8 cellular contexts compared by ENCODE assay signal in the genomic region with DNA sequence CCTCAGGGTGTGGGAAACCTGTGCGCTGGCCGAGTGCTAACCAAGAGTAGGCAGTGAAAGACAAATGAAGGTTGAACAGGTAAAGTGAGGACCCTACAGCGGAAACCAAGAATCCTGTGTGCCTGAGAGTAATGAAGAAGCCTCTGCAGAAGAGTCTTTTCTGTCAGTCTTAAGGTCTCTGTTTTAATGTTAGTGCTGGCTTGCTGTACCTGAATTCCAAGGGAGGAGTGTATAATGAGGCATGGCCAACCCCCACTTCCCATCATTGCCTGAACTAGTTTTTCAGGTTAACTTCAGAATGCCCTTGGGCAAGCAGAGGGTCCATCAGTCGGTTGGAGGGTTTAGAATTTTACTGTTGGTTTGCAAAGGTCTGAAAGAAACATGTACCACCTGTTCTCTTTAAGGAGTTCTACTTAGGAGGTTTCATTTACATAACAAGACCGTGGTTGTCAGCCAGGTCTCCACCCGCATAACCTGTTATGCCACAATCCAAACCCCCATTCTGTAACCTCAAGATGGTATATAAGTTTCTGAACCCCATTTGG. TPM values are rescaled to one million over a fixed set of nuclear protein-coding genes. Genes with fewer than 3 reads are reported as not detected.
DNase-seq lines count a peak whose midpoint lies in the region; ATAC-seq and TF ChIP-seq lines count a peak whose summit lies in the region.

No MANE protein-coding gene starts in this region.

- no peaks in the 10 kb centered on the region for H3K27me3 ChIP-seq in gastrocnemius medialis

- peaks cover 15 to 16% of the 10 kb centered on the region in 2 donors for H3K4me1 ChIP-seq in gastrocnemius medialis

- H3K4me3 Mint-ChIP-seq in T-helper 17 cell, result peak overlapping the region; percentile 95

- TF ChIP-seq POLR2A in gastrocnemius medialis (IDR thresholded peaks at IDR 0.05), result no peak

- H3K36me3 ChIP-seq in gastrocnemius medialis, result peaks cover 0 to 21% of the 10 kb centered on the region in 2 donors

- ATAC-seq in HG02885 (IDR thresholded peaks at IDR 0.05; ENCODE audit: poor library complexity, unreplicated experiment) (peak; percentile 36), T-helper 17 cell (no peak), gastrocnemius medialis (peak; percentile 5 to 53)

- in situ Hi-C loops in gastrocnemius medialis (cut with MboI; ENCODE audit: low sequenced_read_pairs in 4 of 4), result no loop called here

- H3K27me3 Mint-ChIP-seq in T-helper 17 cell, result no peaks in the 10 kb centered on the region

- DNase-seq in SIG-M5 treated with dmso at 0.1 percent for 504 hours (lab: John Stamatoyannopoulos, UW; ENCODE audit: unreplicated experiment) (peak; percentile 37), SIG-M5 (lab: John Stamatoyannopoulos, UW) (no peak), T-helper 17 cell (no peak), globus pallidus (ENCODE audit: low spot score) (peak; percentile 7), gastrocnemius medialis (no peak), epidermal melanocyte (ENCODE audit: insufficient read length, low spot score) (no peak), NCI-H1092 treated with DMSO at 0.1 percent for 48 hours (lab: John Stamatoyannopoulos, UW) (no peak)

- peak overlapping the region; percentile 77 to 95 (median 85) for H3K27ac ChIP-seq in gastrocnemius medialis

- H3K9me3 ChIP-seq in T-helper 17 cell (ENCODE audit: control insufficient read depth, low read length, poor library complexity, severe bottlenecking) (no peaks in the 10 kb centered on the region), gastrocnemius medialis (no peaks in the 10 kb centered on the region)

- intact Hi-C loops in gastrocnemius medialis (cut with DNase I; ENCODE audit: low total_unique reads), result loop anchor here (1.0 kb wide), 1 partner anchor 31 kb away; a partner anchor contains a TSS

- peaks cover 19% of the 10 kb centered on the region for H3K4me1 Mint-ChIP-seq in T-helper 17 cell

- H3K27ac Mint-ChIP-seq in T-helper 17 cell, result peak overlapping the region; percentile 97

- TF ChIP-seq CTCF in gastrocnemius medialis (IDR thresholded peaks at IDR 0.05 in 4 of 5, conservative IDR thresholded peaks at IDR 0.05 in 1 of 5), result no peak

- H3K36me3 Mint-ChIP-seq in T-helper 17 cell (ENCODE audit: low read depth), result peaks cover 4% of the 10 kb centered on the region

- peak overlapping the region; percentile 81 to 98 (median 86) for H3K4me3 ChIP-seq in gastrocnemius medialis

RNA-seq across cellular contexts. Expression of a gene that starts 0.6 kb away (rescaled TPM):
- total RNA-seq in T-helper 17 cell (10 to 100 TPM; 48.2 to 49.5 TPM), gastrocnemius medialis (100 to 1,000 TPM in 1 of 4 donors, 10 to 100 TPM in 3; 61.5 to 113 (median 83.0) TPM)

RNA-seq across cellular contexts. Expression of a gene that starts 30.9 kb away (rescaled TPM):
- 10 to 100 TPM; 14.0 to 14.4 TPM for total RNA-seq in T-helper 17 cell
- total RNA-seq in gastrocnemius medialis, result 10 to 100 TPM in 3 of 4 donors, 1 to 10 TPM in 1; 9.7 to 17.3 (median 15.3) TPM

RNA-seq across cellular contexts. Expression of a gene that starts 31.9 kb away (rescaled TPM):
- total RNA-seq in T-helper 17 cell (10 to 100 TPM; 88.0 to 98.7 TPM), gastrocnemius medialis (100 to 1,000 TPM; 340 to 380 (median 357) TPM)

Comparison
In these comparisons a context has a peak if more than half of its experiments do, and no peak if none do; other contexts are left out.
1. DNase-seq: peak in SIG-M5 treated with dmso at 0.1 percent for 504 hours (single experiment) and globus pallidus (single experiment); none in SIG-M5 (single experiment), T-helper 17 cell (0 of 3), gastrocnemius medialis (0 of 2), epidermal melanocyte (single experiment) and NCI-H1092 treated with DMSO at 0.1 percent for 48 hours (single experiment).